Comparison of ENCODE assay signal across 9 cellular contexts in the genomic region with DNA sequence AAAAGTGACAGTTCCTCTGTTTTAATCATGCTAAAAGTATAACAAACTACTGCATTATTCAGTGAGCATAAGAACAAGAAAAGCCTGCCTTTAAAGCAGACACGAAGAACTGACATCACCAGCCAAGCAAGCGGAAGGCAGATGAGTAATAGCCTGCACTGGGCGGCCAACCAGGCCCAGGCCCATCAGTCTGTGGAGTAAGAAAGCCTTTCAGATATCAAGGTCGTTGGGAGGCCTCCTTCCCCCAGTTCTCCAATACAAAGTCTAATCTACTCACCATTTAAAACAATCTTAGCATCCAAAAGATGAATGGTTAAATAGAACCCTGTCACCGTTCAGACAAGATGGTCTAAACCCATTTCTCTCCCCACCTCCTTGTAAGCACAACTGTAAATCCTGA.
A peak's percentile ranks its signal among the peaks of the same experiment; 100 is the strongest.
DNase-seq lines count a peak whose midpoint lies in the region; ATAC-seq and TF ChIP-seq lines count a peak whose summit lies in the region.
"Had no signal": no experiment of that assay in that cellular context is flagged by ENCODE, and none has a peak within 500 bp of the region (broad histone marks: within the 10 kb centered on the region; RNA-seq: fewer than 3 reads in every experiment).

No MANE protein-coding gene starts in this region.

- peaks cover 67 to 91% (median 79%) of the 10 kb centered on the region in 4 donors for H3K4me1 ChIP-seq in esophagus muscularis mucosa

- in situ Hi-C loops in GM13976 (cut with MboI; ENCODE audit: low sequenced_read_pairs, unreplicated experiment), result no loop called here

- H3K27ac ChIP-seq in esophagus muscularis mucosa (replicated peaks in 1 of 4), result peak overlapping the region; percentile 86 to 96 (median 92)
- H3K27ac ChIP-seq: HL-60 had no signal

- H3K27me3 ChIP-seq in esophagus muscularis mucosa, result no peaks in the 10 kb centered on the region

- H3K36me3 ChIP-seq in esophagus muscularis mucosa, result no peaks in the 10 kb centered on the region

- WGBS in esophagus muscularis mucosa, result 28% methylated on average over 5 of the region's 5 CpGs

- intact Hi-C loops in esophagus muscularis mucosa (cut with DNase I), result loop anchor here (5.0 kb wide), 2 partner anchors 72 to 83 kb away; no protein-coding TSS in a partner anchor

- no peak for TF ChIP-seq CTCF in GM13976 (IDR thresholded peaks at IDR 0.05; ENCODE audit: borderline replicate concordance, control extremely low read depth, extremely low read depth, insufficient read depth, missing control alignments)
- no peak for TF ChIP-seq CTCF in esophagus muscularis mucosa (IDR thresholded peaks at IDR 0.05)
- no peak for TF ChIP-seq CTCF in nephron (IDR thresholded peaks at IDR 0.05; ENCODE audit: unreplicated experiment in 3 of 3)

- no peaks in the 10 kb centered on the region for H3K36me3 Mint-ChIP-seq in nephron (ENCODE audit: low read depth)

- no peak for TF ChIP-seq POLR2A in esophagus muscularis mucosa (IDR thresholded peaks at IDR 0.05; ENCODE audit: low read depth)

- H3K27me3 Mint-ChIP-seq in nephron (ENCODE audit: low read depth), result no peaks in the 10 kb centered on the region

- peak overlapping the region; percentile 2 to 27 (median 12) for H3K4me3 ChIP-seq in esophagus muscularis mucosa

- peaks cover 30% of the 10 kb centered on the region for H3K4me1 Mint-ChIP-seq in nephron

- peak overlapping the region; percentile 53 to 94 (median 80) for H3K27ac Mint-ChIP-seq in nephron

- peak; percentile 40 for DNase-seq in GM13976 (ENCODE audit: low spot score)
- DNase-seq in NCI-H460 (ENCODE audit: extremely low read depth, low read depth), result peak; percentile 24
- DNase-seq in esophagus muscularis mucosa (ENCODE audit: extremely low spot score), result no peak
- no peak for DNase-seq in stimulated activated CD4-positive, alpha-beta T cell treated with anti-CD3 and anti-CD28 coated beads, Interleukin-4, amount 100 ng/mL, for 1 hour
- DNase-seq in NCI-H1417 treated with DMSO at 0.1 percent for 48 hours (lab: John Stamatoyannopoulos, UW), result no peak

- no peaks in the 10 kb centered on the region for H3K9me3 Mint-ChIP-seq in nephron

- peak overlapping the region in 1 of 3 experiments; percentile 21 for H3K4me3 Mint-ChIP-seq in nephron

- no peak for ATAC-seq in HG03571 (IDR thresholded peaks at IDR 0.05; ENCODE audit: unreplicated experiment)
- ATAC-seq in HG03280 (IDR thresholded peaks at IDR 0.05; ENCODE audit: unreplicated experiment), result no peak

- H3K9me3 ChIP-seq in esophagus muscularis mucosa, result no peaks in the 10 kb centered on the region

- TF ChIP-seq EP300 in esophagus muscularis mucosa (IDR thresholded peaks at IDR 0.05), result no peak

Comparison
In these comparisons a context has a peak if more than half of its experiments do, and no peak if none do; other contexts are left out.
1. DNase-seq: peak in GM13976 (single experiment) and NCI-H460 (single experiment); none in esophagus muscularis mucosa (single experiment), stimulated activated CD4-positive, alpha-beta T cell treated with anti-CD3 and anti-CD28 coated beads, Interleukin-4, amount 100 ng/mL, for 1 hour (single experiment) and NCI-H1417 treated with DMSO at 0.1 percent for 48 hours (single experiment).